In genomic region chr1:53076165-53076564, GRCh38 we compare ENCODE assay signal across 10 cellular contexts. TPM values are rescaled to one million over a fixed set of nuclear protein-coding genes. Genes with fewer than 3 reads are reported as not detected.
"Had no signal": no experiment of that assay in that cellular context is flagged by ENCODE, and none has a peak within 500 bp of the region (broad histone marks: within the 10 kb centered on the region; RNA-seq: fewer than 3 reads in every experiment).

No MANE protein-coding gene starts in this region.

- H3K27ac ChIP-seq: right lobe of liver, spleen had no signal

- H3K27me3 ChIP-seq: right lobe of liver had no signal

- H3K4me3 ChIP-seq: right lobe of liver, spleen had no signal

- H3K36me3 ChIP-seq: right lobe of liver, spleen had no signal

- H3K9me3 ChIP-seq: right lobe of liver, spleen had no signal

- ATAC-seq: activated CD4-positive, CD25-positive, alpha-beta regulatory T cell treated with anti-CD3 and anti-CD28 coated beads, Interleukin-2, amount 50 U/mL, for 24 hours; activated naive CD4-positive, alpha-beta T cell treated with anti-CD3 and anti-CD28 coated beads, Interleukin-2, amount 50 U/mL, for 72 hours had no signal

- DNase-seq: activated T-cell treated with anti-CD3 and anti-CD28 coated beads for 4 hours; effector memory CD4-positive, alpha-beta T cell; foreskin fibroblast; immature natural killer cell; naive B cell had no signal

RNA-seq across cellular contexts. Expression of gene PODN, which starts 14.2 kb away (rescaled TPM):
- total RNA-seq: activated naive CD4-positive, alpha-beta T cell treated with anti-CD3 and anti-CD28 coated beads, Interleukin-2, amount 50 U/mL, for 72 hours; SK-MEL-5 had no signal
